Comparison of ENCODE assay signal across 11 cellular contexts in genomic region chr10:24962998-24963397, GRCh38. TPM values are rescaled to one million over a fixed set of nuclear protein-coding genes. Genes with fewer than 3 reads are reported as not detected.
DNase-seq lines count a peak whose midpoint lies in the region; ATAC-seq, FAIRE-seq and TF ChIP-seq lines count a peak whose summit lies in the region.
"Had no signal": no experiment of that assay in that cellular context is flagged by ENCODE, and none has a peak within 500 bp of the region (broad histone marks: within the 10 kb centered on the region; RNA-seq: fewer than 3 reads in every experiment).

No MANE protein-coding gene starts in this region.

- H3K27ac ChIP-seq in GM23248 = no peak overlapping the region
- peak overlapping the region in 1 of 4 donors; percentile 59 for H3K27ac ChIP-seq in pancreas
- H3K27ac ChIP-seq: SK-N-MC had no signal

- no peaks in the 10 kb centered on the region for H3K79me2 ChIP-seq in GM23248 (ENCODE audit: insufficient read depth)

- TF ChIP-seq CTCF in epithelial cell of esophagus (IDR thresholded peaks at IDR 0.05; ENCODE audit: insufficient read depth, low read depth, low read length, missing control alignments) (no peak), pancreas (IDR thresholded peaks at IDR 0.05) (no peak)

- H3K9me2 ChIP-seq in GM23248 (ENCODE audit: insufficient read depth) = 0 out of 2 replicates have a peak, but pooled peaks cover 3% of the 10 kb centered on the region

- ATAC-seq in pancreas (peak; percentile 93 to 98 (median 96)), HG02588 (IDR thresholded peaks at IDR 0.05; ENCODE audit: unreplicated experiment) (no peak), GM19035 (IDR thresholded peaks at IDR 0.05; ENCODE audit: unreplicated experiment) (no peak)

- DNase-seq in GM23248 (peak; percentile 43), NCI-H226 (peak; percentile 47), epithelial cell of esophagus (ENCODE audit: low read depth) (peak; percentile 94), pancreas (peak in 2 of 6 donors; percentile 40 to 52), NCI-H187 treated with DMSO at 0.1 percent for 48 hours (lab: John Stamatoyannopoulos, UW) (no peak)
- DNase-seq: activated CD4-positive, CD25-positive, alpha-beta regulatory T cell; CD4-positive, alpha-beta T cell had no signal

- H3K9ac ChIP-seq in GM23248 = no peak overlapping the region

- H3F3A ChIP-seq in GM23248 (ENCODE audit: insufficient read depth) = peaks cover 19% of the 10 kb centered on the region

- 67 to 73% methylated on average over 3 of the region's 3 CpGs for WGBS in GM23248 (ENCODE audit: low coverage in 1 of 2, low lambda C conversion rate in 2 of 2, missing lambda C conversion rate in 2 of 2), 2 experiments
- 36 to 44% methylated on average over 3 of the region's 3 CpGs for WGBS in pancreas, 2 donors

- intact Hi-C loops in pancreas (cut with DNase I) = no loop called here

- in situ Hi-C loops in GM23248 (cut with MboI) = no loop called here

- H3K9me3 ChIP-seq in GM23248 (ENCODE audit: low read depth) (no peaks in the 10 kb centered on the region), pancreas (no peaks in the 10 kb centered on the region)

- no peak overlapping the region for H2AFZ ChIP-seq in GM23248

- H3K4me3 ChIP-seq in GM23248 (no peak overlapping the region), epithelial cell of esophagus (ENCODE audit: low read length) (no peak overlapping the region), pancreas (no peak overlapping the region)
- H3K4me3 ChIP-seq: SK-N-MC had no signal

- H4K20me1 ChIP-seq in GM23248 (ENCODE audit: insufficient read depth) = no peaks in the 10 kb centered on the region

- peaks cover 14% of the 10 kb centered on the region for H3K4me1 ChIP-seq in GM23248 (ENCODE audit: insufficient read depth)
- peaks cover 0 to 12% (median 5%) of the 10 kb centered on the region in 3 donors for H3K4me1 ChIP-seq in pancreas

- no peaks in the 10 kb centered on the region for H3K27me3 ChIP-seq in GM23248 (replicated peaks; ENCODE audit: insufficient read depth)
- H3K27me3 ChIP-seq in pancreas = no peaks in the 10 kb centered on the region

- H3K4me2 ChIP-seq in GM23248 (ENCODE audit: unreplicated experiment) = no peak overlapping the region

- H3K36me3 ChIP-seq in GM23248 (ENCODE audit: low read depth) (no peaks in the 10 kb centered on the region), pancreas (no peaks in the 10 kb centered on the region)

- no peak for FAIRE-seq in pancreas (lab: Jason Lieb, UNC)

RNA-seq across cellular contexts. Expression of gene PRTFDC1, which starts 10.6 kb away (rescaled TPM):
- total RNA-seq in GM23248 (2014; rRNA removed; shearing (Covaris generic)) = 11.4 and 22.0 TPM in 2 replicates
- polyA plus RNA-seq in GM23248 (2016; fragmentation: Nextera tagmentation; extraction: Ambion mirVana) (13.9 and 16.0 TPM in 2 replicates), pancreas (1 to 10 TPM; 2.2 to 6.1 TPM)
- 1 to 10 TPM; 1.7 to 4.0 (median 2.8) TPM for total RNA-seq in pancreas

RNA-seq across cellular contexts. Expression of gene ENKUR, which starts 53.0 kb away (rescaled TPM):
- total RNA-seq in GM23248 (2014; rRNA removed; shearing (Covaris generic)) = not detected in 2 replicates
- polyA plus RNA-seq in GM23248 (2016; fragmentation: Nextera tagmentation; extraction: Ambion mirVana) = 0.11 and 0.34 TPM in 2 replicates
- total RNA-seq in pancreas = under 1 TPM in 1 of 6 donors, not detected in 5; 0.40 TPM
- polyA plus RNA-seq in pancreas = under 1 TPM in 1 of 2 donors, not detected in 1; 0.47 TPM
- total RNA-seq: CD4-positive, alpha-beta T cell; myocyte had no signal

RNA-seq across cellular contexts. Expression of gene THNSL1, which starts 53.4 kb away (rescaled TPM):
- 2.7 and 3.0 TPM in 2 replicates for total RNA-seq in GM23248 (2014; rRNA removed; shearing (Covaris generic))
- 4.4 and 5.2 TPM in 2 replicates for polyA plus RNA-seq in GM23248 (2016; fragmentation: Nextera tagmentation; extraction: Ambion mirVana)
- 1 to 10 TPM; 1.8 to 4.1 (median 3.0) TPM for total RNA-seq in pancreas
- polyA plus RNA-seq in pancreas = 1 to 10 TPM; 1.6 to 2.9 TPM

Comparison
In these comparisons a context has a peak if more than half of its experiments do, and no peak if none do; other contexts are left out.
1. ATAC-seq: peak in pancreas (4 of 4); none in HG02588 (single experiment) and GM19035 (single experiment).